ENCODE assay signal across 9 cellular contexts in the genomic region with DNA sequence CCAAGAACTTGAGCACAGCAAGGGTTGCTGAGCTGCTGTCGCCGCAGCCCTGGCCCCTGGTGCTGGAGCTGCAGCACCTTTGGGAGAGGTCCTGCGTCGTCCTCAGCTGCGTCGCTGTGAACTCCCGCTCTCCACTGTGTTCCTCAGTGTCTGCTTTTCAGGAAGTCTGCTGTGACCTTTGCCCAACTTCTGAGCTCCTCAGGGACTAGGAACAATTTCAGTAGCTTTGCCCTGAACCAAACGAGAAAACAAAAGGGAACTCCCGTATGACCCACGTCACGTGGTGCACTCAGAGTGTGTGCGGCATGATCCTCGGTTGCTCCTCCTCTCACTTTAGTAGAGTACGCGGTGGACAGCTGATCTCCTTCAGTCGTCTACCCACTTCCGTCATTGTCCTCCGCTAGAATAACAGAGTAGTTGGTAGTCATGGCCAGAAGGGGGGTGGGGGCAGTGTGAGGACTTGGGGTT. TPM values are rescaled to one million over a fixed set of nuclear protein-coding genes. Genes with fewer than 3 reads are reported as not detected.
DNase-seq lines count a peak whose midpoint lies in the region; ATAC-seq and TF ChIP-seq lines count a peak whose summit lies in the region.
"Had no signal": no experiment of that assay in that cellular context is flagged by ENCODE, and none has a peak within 500 bp of the region (broad histone marks: within the 10 kb centered on the region; RNA-seq: fewer than 3 reads in every experiment).

No MANE protein-coding gene starts in this region.

- intact Hi-C loops in mucosa of descending colon (cut with DNase I, micrococcal nuclease): no loop called here
- intact Hi-C loops in PC-9 (cut with micrococcal nuclease; ENCODE audit: unreplicated experiment): no loop called here

- H3K4me3 ChIP-seq in effector memory CD4-positive, alpha-beta T cell (ENCODE audit: insufficient read depth, low read depth, low read length, poor library complexity, severe bottlenecking): no peak overlapping the region
- no peak overlapping the region for H3K4me3 ChIP-seq in mucosa of descending colon
- H3K4me3 ChIP-seq in suprapubic skin: no peak overlapping the region
- no peak overlapping the region for H3K4me3 ChIP-seq in BE2C (ENCODE audit: low read depth, low read length)
- H3K4me3 ChIP-seq in PC-9: no peak overlapping the region

- H3K36me3 ChIP-seq in effector memory CD4-positive, alpha-beta T cell (ENCODE audit: control insufficient read depth, insufficient read depth, low read length): peaks cover 39% of the 10 kb centered on the region
- H3K36me3 ChIP-seq in mucosa of descending colon (ENCODE audit: low read depth) (peaks cover 6% of the 10 kb centered on the region), suprapubic skin (peaks cover 55% of the 10 kb centered on the region), BE2C (peaks cover 72% of the 10 kb centered on the region), PC-9 (ENCODE audit: low read depth) (no peaks in the 10 kb centered on the region)

- BruUV-seq in PC-9 (replicated peaks; lab: Mats Ljungman, UMichigan): no TSS peak

- no peaks in the 10 kb centered on the region for H3K79me2 ChIP-seq in PC-9 (ENCODE audit: low read depth)

- ATAC-seq in mucosa of descending colon: peak; percentile 72

- DNase-seq in C1 segment of cervical spinal cord (lab: John Stamatoyannopoulos, UW) (peak in 10 of 14 donors; percentile 20 to 49 (median 39)), mucosa of descending colon (peak; percentile 62 to 87 (median 72)), NCI-H2196 treated with DMSO at 0.1 percent for 48 hours (lab: John Stamatoyannopoulos, UW; ENCODE audit: unreplicated experiment) (no peak), suprapubic skin (ENCODE audit: low spot score in 2 of 2) (no peak), BE2C (no peak), PC-9 (no peak)
- DNase-seq in effector memory CD4-positive, alpha-beta T cell: peak in 2 of 3 donors; percentile 21 to 29
- DNase-seq: activated CD4-positive, alpha-beta T cell treated with anti-CD3 and anti-CD28 coated beads for 1 hour had no signal

- no peaks in the 10 kb centered on the region for H3K9me2 ChIP-seq in PC-9 (ENCODE audit: insufficient read depth)

- CTCF ChIA-PET in PC-9 (lab: Charles Lee): no interaction called here

- no peak for TF ChIP-seq CTCF in mucosa of descending colon (IDR thresholded peaks at IDR 0.05)
- TF ChIP-seq CTCF in suprapubic skin (IDR thresholded peaks at IDR 0.05): no peak
- no peak for TF ChIP-seq CTCF in BE2C (IDR thresholded peaks at IDR 0.05; ENCODE audit: low read depth, low read length)
- no peak for TF ChIP-seq CTCF in PC-9 (conservative IDR thresholded peaks at IDR 0.05)

- POLR2A ChIA-PET in PC-9 (lab: Charles Lee; ENCODE audit: unreplicated experiment): interaction anchor here (0.6 kb wide), 1 partner anchor 31 kb away, joined by 5 read pairs; no protein-coding TSS in a partner anchor

- no peak for TF ChIP-seq EP300 in suprapubic skin (IDR thresholded peaks at IDR 0.05)

- no peak overlapping the region for H2AFZ ChIP-seq in PC-9

- H3F3A ChIP-seq in PC-9 (ENCODE audit: insufficient read depth, low read depth): no peaks in the 10 kb centered on the region; the same call in 1 of the 2 replicates

- no peak overlapping the region for H3K27ac ChIP-seq in effector memory CD4-positive, alpha-beta T cell (ENCODE audit: insufficient read depth, low read length, poor library complexity, severe bottlenecking)
- no peak overlapping the region for H3K27ac ChIP-seq in suprapubic skin
- no peak overlapping the region for H3K27ac ChIP-seq in PC-9

- WGBS in suprapubic skin: 78% methylated on average over 18 of the region's 18 CpGs

- peaks cover 6% of the 10 kb centered on the region for H4K20me1 ChIP-seq in PC-9 (ENCODE audit: insufficient read depth)

- no peak for TF ChIP-seq POLR2A in suprapubic skin (IDR thresholded peaks at IDR 0.05)

- H3K9me3 ChIP-seq in effector memory CD4-positive, alpha-beta T cell (ENCODE audit: control insufficient read depth, low read length): no peaks in the 10 kb centered on the region
- H3K9me3 ChIP-seq in mucosa of descending colon (no peaks in the 10 kb centered on the region), suprapubic skin (no peaks in the 10 kb centered on the region), BE2C (no peaks in the 10 kb centered on the region), PC-9 (ENCODE audit: insufficient read depth, low read depth) (no peaks in the 10 kb centered on the region)

- H3K4me1 ChIP-seq in effector memory CD4-positive, alpha-beta T cell (ENCODE audit: control insufficient read depth, insufficient read depth, low read length, poor library complexity, severe bottlenecking): peaks cover 5% of the 10 kb centered on the region
- H3K4me1 ChIP-seq in mucosa of descending colon (ENCODE audit: low read depth): peaks cover 10% of the 10 kb centered on the region
- peaks cover 19% of the 10 kb centered on the region for H3K4me1 ChIP-seq in suprapubic skin
- no peaks in the 10 kb centered on the region for H3K4me1 ChIP-seq in BE2C
- no peaks in the 10 kb centered on the region for H3K4me1 ChIP-seq in PC-9 (replicated peaks; ENCODE audit: insufficient read depth)

- H3K4me2 ChIP-seq in PC-9: no peak overlapping the region

- no peaks in the 10 kb centered on the region for H3K27me3 ChIP-seq in effector memory CD4-positive, alpha-beta T cell (replicated peaks; ENCODE audit: control insufficient read depth, insufficient read depth, low read length, poor library complexity, severe bottlenecking)
- H3K27me3 ChIP-seq in suprapubic skin: no peaks in the 10 kb centered on the region
- H3K27me3 ChIP-seq in BE2C: no peaks in the 10 kb centered on the region
- H3K27me3 ChIP-seq in PC-9 (ENCODE audit: insufficient read depth, low read depth): no peaks in the 10 kb centered on the region

TF ChIP-seq in PFSK-1, 5 proteins besides CTCF, POLR2A, EP300 and RAD21:
- TF ChIP-seq, protein P1, sequence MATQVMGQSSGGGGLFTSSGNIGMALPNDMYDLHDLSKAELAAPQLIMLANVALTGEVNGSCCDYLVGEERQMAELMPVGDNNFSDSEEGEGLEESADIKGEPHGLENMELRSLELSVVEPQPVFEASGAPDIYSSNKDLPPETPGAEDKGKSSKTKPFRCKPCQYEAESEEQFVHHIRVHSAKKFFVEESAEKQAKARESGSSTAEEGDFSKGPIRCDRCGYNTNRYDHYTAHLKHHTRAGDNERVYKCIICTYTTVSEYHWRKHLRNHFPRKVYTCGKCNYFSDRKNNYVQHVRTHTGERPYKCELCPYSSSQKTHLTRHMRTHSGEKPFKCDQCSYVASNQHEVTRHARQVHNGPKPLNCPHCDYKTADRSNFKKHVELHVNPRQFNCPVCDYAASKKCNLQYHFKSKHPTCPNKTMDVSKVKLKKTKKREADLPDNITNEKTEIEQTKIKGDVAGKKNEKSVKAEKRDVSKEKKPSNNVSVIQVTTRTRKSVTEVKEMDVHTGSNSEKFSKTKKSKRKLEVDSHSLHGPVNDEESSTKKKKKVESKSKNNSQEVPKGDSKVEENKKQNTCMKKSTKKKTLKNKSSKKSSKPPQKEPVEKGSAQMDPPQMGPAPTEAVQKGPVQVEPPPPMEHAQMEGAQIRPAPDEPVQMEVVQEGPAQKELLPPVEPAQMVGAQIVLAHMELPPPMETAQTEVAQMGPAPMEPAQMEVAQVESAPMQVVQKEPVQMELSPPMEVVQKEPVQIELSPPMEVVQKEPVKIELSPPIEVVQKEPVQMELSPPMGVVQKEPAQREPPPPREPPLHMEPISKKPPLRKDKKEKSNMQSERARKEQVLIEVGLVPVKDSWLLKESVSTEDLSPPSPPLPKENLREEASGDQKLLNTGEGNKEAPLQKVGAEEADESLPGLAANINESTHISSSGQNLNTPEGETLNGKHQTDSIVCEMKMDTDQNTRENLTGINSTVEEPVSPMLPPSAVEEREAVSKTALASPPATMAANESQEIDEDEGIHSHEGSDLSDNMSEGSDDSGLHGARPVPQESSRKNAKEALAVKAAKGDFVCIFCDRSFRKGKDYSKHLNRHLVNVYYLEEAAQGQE (IDR thresholded peaks at IDR 0.05; ENCODE audit: insufficient read depth in 1 of 2, low read depth in 2 of 2, low read length in 2 of 2): no peak
- TF ChIP-seq POLR2AphosphoS5 (IDR thresholded peaks at IDR 0.05; ENCODE audit: low read depth, low read length) (0 out of 2 replicates have a peak, but pooled peaks have one; percentile 32), SIN3A (IDR thresholded peaks at IDR 0.05; ENCODE audit: borderline replicate concordance, insufficient read depth, low read length) (no peak), FOXP2 (optimal IDR thresholded peaks at IDR 0.05; ENCODE audit: borderline replicate concordance, extremely low read depth, extremely low read length, insufficient read depth) (no peak), TAF1 (IDR thresholded peaks at IDR 0.05; ENCODE audit: borderline replicate concordance, insufficient read depth, low read length) (no peak)

RNA-seq across cellular contexts. Expression of gene WDR45B, which starts 44.2 kb away (rescaled TPM):
- polyA plus RNA-seq in PFSK-1 (2012; ENCODE audit: insufficient read length, low read depth): 140 TPM
- total RNA-seq in mucosa of descending colon: 10 to 100 TPM; 69.0 to 76.0 (median 74.4) TPM
- 10 to 100 TPM; 70.1 to 96.8 (median 90.0) TPM for total RNA-seq in suprapubic skin
- 200 TPM for polyA plus RNA-seq in BE2C (2012; ENCODE audit: insufficient read depth, insufficient read length, low read depth)
- 65.1 and 84.9 TPM in 2 replicates for total RNA-seq in PC-9 (2021)

Comparison
In these comparisons a context has a peak if more than half of its experiments do, and no peak if none do; other contexts are left out.
1. DNase-seq: peak in C1 segment of cervical spinal cord (10 of 14), effector memory CD4-positive, alpha-beta T cell (2 of 3) and mucosa of descending colon (3 of 3); none in NCI-H2196 treated with DMSO at 0.1 percent for 48 hours (single experiment), suprapubic skin (0 of 2), BE2C (single experiment) and PC-9 (0 of 2).